In the genomic region with DNA sequence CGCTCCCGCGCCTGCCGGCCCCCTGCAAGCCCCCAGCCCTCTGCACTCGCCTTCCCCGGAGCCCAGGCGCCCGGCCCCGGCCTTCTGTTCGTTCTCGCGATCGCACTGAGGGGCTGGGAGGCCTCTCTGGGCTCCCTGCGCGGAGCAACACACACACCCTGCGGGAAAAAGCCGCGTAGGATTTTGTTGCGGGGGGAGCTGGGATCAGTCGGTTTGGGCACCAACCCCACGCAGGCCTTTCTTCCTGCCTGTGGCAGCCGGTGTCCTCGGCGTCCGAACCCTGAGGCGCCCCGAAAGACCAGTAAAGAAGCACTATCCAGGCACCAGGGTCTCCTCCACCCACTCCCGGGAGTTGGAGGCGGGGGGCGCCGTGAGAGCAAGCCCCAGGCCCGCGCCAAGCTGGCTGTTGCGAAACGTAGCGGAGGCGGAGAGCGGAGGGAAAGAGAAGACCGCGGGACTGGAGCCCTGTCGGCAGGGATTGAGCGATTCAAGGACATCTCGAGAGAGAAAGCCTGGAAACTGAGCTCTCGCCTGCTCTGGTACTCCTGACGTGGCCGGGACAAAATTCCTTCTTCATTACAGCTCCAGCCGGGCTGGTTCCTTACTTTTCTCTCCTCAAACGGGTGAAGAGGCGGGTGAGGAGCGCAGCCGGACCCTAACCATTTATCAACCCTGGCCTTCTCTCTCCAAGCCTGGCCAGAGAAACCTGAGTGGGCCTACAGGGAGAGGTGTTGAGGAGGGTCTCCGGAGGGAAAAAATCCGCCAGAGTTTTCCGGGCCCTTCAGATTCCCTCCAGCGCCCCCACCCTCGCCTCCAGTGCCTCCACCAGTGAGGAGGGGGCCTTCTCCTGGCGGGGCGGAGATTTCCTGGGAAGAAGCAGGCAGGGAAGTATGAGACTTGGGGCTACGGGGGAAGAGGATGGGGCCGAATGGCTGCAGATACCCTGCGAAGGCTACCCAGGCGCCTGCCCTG, we compare ENCODE assay signal across 16 cellular contexts. TPM values are rescaled to one million over a fixed set of nuclear protein-coding genes. Genes with fewer than 3 reads are reported as not detected.
DNase-seq lines count a peak whose midpoint lies in the region; ATAC-seq and TF ChIP-seq lines count a peak whose summit lies in the region.
"Had no signal": no experiment of that assay in that cellular context is flagged by ENCODE, and none has a peak within 500 bp of the region (broad histone marks: within the 10 kb centered on the region; RNA-seq: fewer than 3 reads in every experiment).

No MANE protein-coding gene starts in this region.

- peaks cover 4% of the 10 kb centered on the region for H3K9me3 Mint-ChIP-seq in osteocyte (ENCODE audit: unreplicated experiment)
- H3K9me3 Mint-ChIP-seq: central memory CD8-positive, alpha-beta T cell had no signal

- DNase-seq in AG20443 (ENCODE audit: low spot score) (peak; percentile 62), adipocyte (ENCODE audit: low read depth) (peak; percentile 60), fibroblast of the aortic adventitia (ENCODE audit: low read depth) (peak; percentile 22), osteocyte (ENCODE audit: extremely low spot score, unreplicated experiment) (no peak), cerebellar cortex (ENCODE audit: low spot score) (no peak), COLO829 (ENCODE audit: low spot score) (no peak)
- DNase-seq in stimulated activated naive CD4-positive, alpha-beta T cell treated with Interleukin-2 at 50 U/mL for 16 hours (lab: John Stamatoyannopoulos, UW): no peak
- DNase-seq: activated CD4-positive, CD25-positive, alpha-beta regulatory T cell; BE2C; foreskin keratinocyte; NCI-H510A; SIG-M5 had no signal

- H3K36me3 Mint-ChIP-seq in osteocyte (ENCODE audit: unreplicated experiment): no peaks in the 10 kb centered on the region

- H3K4me1 ChIP-seq in adipocyte (ENCODE audit: control insufficient read depth, insufficient read depth, low read length): peaks cover 53% of the 10 kb centered on the region

- H3K27ac Mint-ChIP-seq in osteocyte (ENCODE audit: unreplicated experiment): no peak overlapping the region

- peaks cover 23% of the 10 kb centered on the region for H3K4me1 Mint-ChIP-seq in osteocyte (ENCODE audit: unreplicated experiment)

- H3K27me3 Mint-ChIP-seq in osteocyte (ENCODE audit: unreplicated experiment): peaks cover 84% of the 10 kb centered on the region

- H3K4me3 ChIP-seq in adipocyte (ENCODE audit: low read length): peak overlapping the region; percentile 83
- H3K4me3 ChIP-seq in fibroblast of the aortic adventitia (ENCODE audit: low read depth, low read length): no peak overlapping the region
- H3K4me3 ChIP-seq: right lobe of liver had no signal

- peaks cover 10% of the 10 kb centered on the region for H3K36me3 ChIP-seq in adipocyte (ENCODE audit: control insufficient read depth, insufficient read depth, low read length, severe bottlenecking)
- H3K36me3 ChIP-seq: BE2C, right lobe of liver had no signal

- no peaks in the 10 kb centered on the region for H3K9me3 ChIP-seq in adipocyte (ENCODE audit: control insufficient read depth, low read length)
- H3K9me3 ChIP-seq: BE2C, right lobe of liver had no signal

- peak overlapping the region; percentile 99 for H3K9ac ChIP-seq in adipocyte (ENCODE audit: low read length)

- TF ChIP-seq CTCF in fibroblast of the aortic adventitia (IDR thresholded peaks at IDR 0.05; ENCODE audit: insufficient read depth, low read length): no peak
- TF ChIP-seq CTCF in osteocyte (IDR thresholded peaks at IDR 0.05): no peak

- H3K4me3 Mint-ChIP-seq in osteocyte (ENCODE audit: unreplicated experiment): peak overlapping the region; percentile 17

- no peak for ATAC-seq in GM18517 (IDR thresholded peaks at IDR 0.05; ENCODE audit: unreplicated experiment)
- ATAC-seq: foreskin keratinocyte, right lobe of liver had no signal

- no peaks in the 10 kb centered on the region for H3K27me3 ChIP-seq in adipocyte (replicated peaks; ENCODE audit: control insufficient read depth, insufficient read depth, low read length)
- H3K27me3 ChIP-seq: BE2C, foreskin keratinocyte had no signal

RNA-seq across cellular contexts. Expression of gene HOXC5, which starts 1.7 kb away (rescaled TPM):
- total RNA-seq in fibroblast of the aortic adventitia (ENCODE audit: low replicate concordance) (0.18 and 1.8 TPM in 2 replicates), osteocyte (not detected in 2 replicates)
- total RNA-seq: lung microvascular endothelial cell, right lobe of liver had no signal

RNA-seq across cellular contexts. Expression of gene HOXC6, which starts 2.9 kb away (rescaled TPM):
- total RNA-seq in fibroblast of the aortic adventitia (ENCODE audit: low replicate concordance) (0.09 and 0.90 TPM in 2 replicates), osteocyte (not detected in 2 replicates)
- total RNA-seq: lung microvascular endothelial cell, right lobe of liver had no signal

RNA-seq across cellular contexts. Expression of gene HOXC8, which starts 22.4 kb away (rescaled TPM):
- total RNA-seq in fibroblast of the aortic adventitia (ENCODE audit: low replicate concordance) (3.4 TPM in 1 of 2 replicates, not detected in the other), osteocyte (not detected in 2 replicates)
- total RNA-seq: lung microvascular endothelial cell, right lobe of liver had no signal

RNA-seq across cellular contexts. Expression of gene HOXC4, which starts 22.5 kb away (rescaled TPM):
- total RNA-seq in fibroblast of the aortic adventitia (ENCODE audit: low replicate concordance): 0.36 and 1.4 TPM in 2 replicates
- total RNA-seq in osteocyte: not detected in 2 replicates
- total RNA-seq: lung microvascular endothelial cell had no signal

RNA-seq across cellular contexts. Expression of gene HOXC9, which starts 31.2 kb away (rescaled TPM):
- total RNA-seq in fibroblast of the aortic adventitia (ENCODE audit: low replicate concordance) (0.65 TPM in 1 of 2 replicates, not detected in the other), osteocyte (not detected in 2 replicates)
- total RNA-seq: lung microvascular endothelial cell, right lobe of liver had no signal

Comparison
In these comparisons a context has a peak if more than half of its experiments do, and no peak if none do; other contexts are left out.
1. DNase-seq: peak in AG20443 (single experiment), adipocyte (single experiment) and fibroblast of the aortic adventitia (single experiment); none in osteocyte (single experiment), stimulated activated naive CD4-positive, alpha-beta T cell treated with Interleukin-2 at 50 U/mL for 16 hours (single experiment), cerebellar cortex (single experiment) and COLO829 (single experiment).